In genomic region chr11:66973956-66974585, GRCh38 we compare ENCODE assay signal across 1 cellular context.
A peak's percentile ranks its signal among the peaks of the same experiment; 100 is the strongest.
TF ChIP-seq lines count a peak whose summit lies in the region.

No MANE protein-coding gene starts in this region.

TF ChIP-seq in HepG2, 621 proteins besides CTCF, POLR2A, EP300 and RAD21:
- TF ChIP-seq CEBPB (IDR thresholded peaks at IDR 0.05; ENCODE audit: borderline replicate concordance, low read depth, low read length) (peak; percentile 62; the same call in 1 of the 2 replicates), CENPX (CRISPR knock-in tag; IDR thresholded peaks at IDR 0.05) (no peak)
